ENCODE assay signal across 1 cellular context in genomic region chr7:98229991-98230745, GRCh38.
TF ChIP-seq lines count a peak whose summit lies in the region.

No MANE protein-coding gene starts in this region.

TF ChIP-seq in WTC11, 78 proteins besides CTCF, POLR2A, EP300 and RAD21 (continued from another document):
- TF ChIP-seq ZBTB43 (CRISPR knock-in tag; IDR thresholded peaks at IDR 0.05) (no peak), FOXK1 (CRISPR knock-in tag; IDR thresholded peaks at IDR 0.05) (no peak), ZNF281 (CRISPR knock-in tag; IDR thresholded peaks at IDR 0.05) (no peak), SMAD3 (CRISPR knock-in tag; IDR thresholded peaks at IDR 0.05; ENCODE audit: borderline replicate concordance) (no peak)
